1 cellular context compared by ENCODE assay signal in the genomic region with DNA sequence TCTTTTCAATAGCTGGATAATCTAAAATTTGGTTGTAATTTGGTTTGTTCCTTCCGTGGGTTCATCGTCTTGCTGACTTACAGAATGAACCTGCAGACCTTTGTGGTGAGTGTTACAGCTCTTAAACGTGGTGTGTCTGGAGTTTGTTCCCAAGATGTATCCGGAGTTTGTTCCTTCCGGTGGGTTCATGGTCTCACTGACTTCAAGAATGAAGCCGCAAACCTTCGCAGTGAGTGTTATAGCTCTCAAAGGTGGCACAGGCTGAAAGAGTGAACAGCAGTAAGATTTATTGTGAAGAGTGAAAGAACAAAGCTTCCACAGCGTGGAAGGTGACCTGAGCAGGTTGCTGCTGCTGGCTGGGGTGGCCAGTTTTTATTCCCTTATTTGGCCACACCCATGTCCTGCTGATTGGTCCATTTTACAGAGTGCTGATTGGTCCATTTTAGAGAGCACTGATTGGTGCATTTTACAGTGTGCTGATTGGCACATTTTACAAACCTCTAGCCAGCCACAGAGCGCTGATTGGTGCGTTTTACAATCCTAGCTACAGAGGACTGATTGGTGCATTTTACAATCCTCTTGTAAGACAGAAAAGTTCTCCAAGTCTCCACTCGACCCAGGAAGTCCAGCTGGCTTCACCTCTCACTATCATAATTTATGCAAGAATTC.
TF ChIP-seq lines count a peak whose summit lies in the region.

No MANE protein-coding gene starts in this region.

TF ChIP-seq in endothelial cell of umbilical vein, 7 proteins besides CTCF, POLR2A, EP300 and RAD21:
- TF ChIP-seq JUN (IDR thresholded peaks at IDR 0.05; ENCODE audit: borderline replicate concordance, insufficient read depth, insufficient read length, low read depth) (no peak), MAX (IDR thresholded peaks at IDR 0.05; ENCODE audit: insufficient read depth, insufficient read length) (no peak), POLR2AphosphoS5 (IDR thresholded peaks at IDR 0.05; ENCODE audit: insufficient read depth, low read depth, low read length) (no peak), FOS (IDR thresholded peaks at IDR 0.05; ENCODE audit: borderline replicate concordance, insufficient read depth, low read length) (no peak), MYC (IDR thresholded peaks at IDR 0.05; ENCODE audit: low read depth, low read length) (no peak), EZH2 (IDR thresholded peaks at IDR 0.05; ENCODE audit: borderline replicate concordance, low read depth, low read length, severe bottlenecking) (no peak), GATA2 (IDR thresholded peaks at IDR 0.05; ENCODE audit: insufficient read depth, insufficient read length, low read depth, low read length) (no peak)
TF ChIP-seq in endothelial cell of umbilical vein: peak in this region for 0.
